16 cellular contexts compared by ENCODE assay signal in genomic region chr11:85922367-85922766, GRCh38.
A peak's percentile ranks its signal among the peaks of the same experiment; 100 is the strongest.
DNase-seq lines count a peak whose midpoint lies in the region; ATAC-seq and TF ChIP-seq lines count a peak whose summit lies in the region.
"Had no signal": no experiment of that assay in that cellular context is flagged by ENCODE, and none has a peak within 500 bp of the region (broad histone marks: within the 10 kb centered on the region; RNA-seq: fewer than 3 reads in every experiment).

No MANE protein-coding gene starts in this region.

- no peaks in the 10 kb centered on the region for H3K36me3 ChIP-seq in OCI-LY3 (replicated peaks; ENCODE audit: low read depth, low read length)
- H3K36me3 ChIP-seq: neural progenitor cell had no signal

- DNase-seq in Right ventricle myocardium superior (no peak), foreskin melanocyte (no peak)
- DNase-seq: amygdala; C1 segment of cervical spinal cord; DMS79; NCI-H1930; NCI-H748 treated with DMSO at 0.1 percent for 48 hours; right cardiac atrium; stimulated activated CD4-positive, alpha-beta T cell treated with anti-CD3 and anti-CD28 coated beads, Interleukin-2, amount 100 ng/mL, for 48 hours had no signal

- ATAC-seq in GM18867 (IDR thresholded peaks at IDR 0.05; ENCODE audit: unreplicated experiment): peak; percentile 98
- ATAC-seq in GM19452 (IDR thresholded peaks at IDR 0.05; ENCODE audit: unreplicated experiment): peak; percentile 92
- ATAC-seq in HG02885 (IDR thresholded peaks at IDR 0.05; ENCODE audit: poor library complexity, unreplicated experiment): peak; percentile 62
- ATAC-seq in Right ventricle myocardium superior (ENCODE audit: poor library complexity): no peak
- no peak for ATAC-seq in HG02840 (IDR thresholded peaks at IDR 0.05; ENCODE audit: low FRiP score, unreplicated experiment)
- ATAC-seq: right cardiac atrium had no signal

- peak overlapping the region; percentile 43 for H3K4me2 ChIP-seq in OCI-LY3 (ENCODE audit: low read length)
- H3K4me2 ChIP-seq: neural progenitor cell had no signal

- H3K4me1 ChIP-seq in OCI-LY3 (ENCODE audit: low read length): peaks cover 26% of the 10 kb centered on the region

- peak overlapping the region; percentile 53 for H3K27ac ChIP-seq in OCI-LY3 (ENCODE audit: low read length)
- H3K27ac ChIP-seq: neural progenitor cell, RWPE1 had no signal

- H3K9me3 ChIP-seq in OCI-LY3 (ENCODE audit: insufficient read depth, low read length): no peaks in the 10 kb centered on the region

- H3K79me2 ChIP-seq in OCI-LY3 (ENCODE audit: low read length): no peaks in the 10 kb centered on the region

- no peak overlapping the region; the same call in 1 of the 2 replicates for H3K9ac ChIP-seq in OCI-LY3 (ENCODE audit: low read length)
- H3K9ac ChIP-seq: neural progenitor cell had no signal

- H3K27me3 ChIP-seq in OCI-LY3 (ENCODE audit: low read depth, low read length): no peaks in the 10 kb centered on the region
- H3K27me3 ChIP-seq: neural progenitor cell had no signal

- no peak for TF ChIP-seq CTCF in OCI-LY3 (IDR thresholded peaks at IDR 0.05; ENCODE audit: low read depth, low read length)

- no peak overlapping the region for H2AFZ ChIP-seq in OCI-LY3 (ENCODE audit: low read depth, low read length)
- H2AFZ ChIP-seq: neural progenitor cell had no signal

- H4K20me1 ChIP-seq in OCI-LY3 (ENCODE audit: insufficient read depth, low read length): no peaks in the 10 kb centered on the region

- intact Hi-C loops in Right ventricle myocardium superior (cut with DNase I): loop anchor here (10.0 kb wide), 1 partner anchor 58 kb away; no protein-coding TSS in a partner anchor

- peak overlapping the region; percentile 0; the same call in 1 of the 2 replicates for H3K4me3 ChIP-seq in OCI-LY3 (ENCODE audit: low read length)
- H3K4me3 ChIP-seq: neural progenitor cell had no signal

Comparison
In these comparisons a context has a peak if more than half of its experiments do, and no peak if none do; other contexts are left out.
1. ATAC-seq: peak in GM18867 (single experiment), GM19452 (single experiment) and HG02885 (single experiment); none in Right ventricle myocardium superior (single experiment) and HG02840 (single experiment).